Comparison of ENCODE assay signal across 1 cellular context in genomic region chr1:12477936-12478611, GRCh38.
TF ChIP-seq lines count a peak whose summit lies in the region.

No MANE protein-coding gene starts in this region.

TF ChIP-seq in K562, 482 proteins besides CTCF, POLR2A, EP300 and RAD21 (continued from another document and continues in another):
- peak; percentile 47 to 85; a peak in 3 of 4 replicates for TF ChIP-seq MNT (conservative IDR thresholded peaks at IDR 0.05)
- no peak for TF ChIP-seq BRCA1 (IDR thresholded peaks at IDR 0.05)
- no peak for TF ChIP-seq BRCA1 (CRISPR knock-in tag; IDR thresholded peaks at IDR 0.05)
- TF ChIP-seq ZNF165 (CRISPR knock-in tag; IDR thresholded peaks at IDR 0.05; ENCODE audit: borderline replicate concordance), result no peak
- TF ChIP-seq NCOA2 (IDR thresholded peaks at IDR 0.05; ENCODE audit: partially characterized antibody in 2 of 2), result peak in 1 of 2 experiments; percentile 90
- TF ChIP-seq NEUROD1 (IDR thresholded peaks at IDR 0.05; ENCODE audit: borderline replicate concordance, low read depth, low read length, partially characterized antibody), result peak; percentile 85
- peak; percentile 53; the same call in 1 of the 2 replicates for TF ChIP-seq ATF3 (IDR thresholded peaks at IDR 0.05)
- no peak for TF ChIP-seq ATF3 (CRISPR knock-in tag; conservative IDR thresholded peaks at IDR 0.05)
- peak; percentile 21 for TF ChIP-seq MXD1 (CRISPR knock-in tag; IDR thresholded peaks at IDR 0.05; ENCODE audit: borderline replicate concordance, poor library complexity, severe bottlenecking)
- TF ChIP-seq HIVEP1 (CRISPR knock-in tag; IDR thresholded peaks at IDR 0.05), result no peak
- TF ChIP-seq YY1 (IDR thresholded peaks at IDR 0.05; ENCODE audit: borderline replicate concordance in 1 of 3, control insufficient read depth in 1 of 3, extremely low read depth in 1 of 3, insufficient read depth in 3 of 3, insufficient read length in 1 of 3, insufficient replicate concordance in 2 of 3, low read depth in 1 of 3, low read length in 2 of 3), result no peak
- peak; percentile 85 for TF ChIP-seq TFAP4 (CRISPR knock-in tag; IDR thresholded peaks at IDR 0.05; ENCODE audit: borderline replicate concordance)
- TF ChIP-seq ZBTB5 (IDR thresholded peaks at IDR 0.05), result no peak
- peak; percentile 72 for TF ChIP-seq RBFOX2 (IDR thresholded peaks at IDR 0.05; ENCODE audit: low read depth, low read length)
- TF ChIP-seq PHB (CRISPR knock-in tag; IDR thresholded peaks at IDR 0.05), result no peak
- peak; percentile 16; the same call in 1 of the 2 replicates for TF ChIP-seq CC2D1A (IDR thresholded peaks at IDR 0.05)
- no peak for TF ChIP-seq SPI1 (IDR thresholded peaks at IDR 0.05; ENCODE audit: borderline replicate concordance, low read depth, low read length)
- TF ChIP-seq ZNF79 (CRISPR knock-in tag; IDR thresholded peaks at IDR 0.05; ENCODE audit: low read depth), result 0 out of 2 replicates have a peak, but pooled peaks have one; percentile 42
- peak; percentile 30 for TF ChIP-seq ZNF449 (CRISPR knock-in tag; IDR thresholded peaks at IDR 0.05)
- peak; percentile 65; the same call in 1 of the 2 replicates for TF ChIP-seq JUN (IDR thresholded peaks at IDR 0.05; ENCODE audit: borderline replicate concordance, low read depth, low read length)
- TF ChIP-seq JUN (CRISPR knock-in tag; IDR thresholded peaks at IDR 0.05; ENCODE audit: borderline replicate concordance), result 0 out of 2 replicates have a peak, but pooled peaks have one; percentile 45
- peak in 1 of 2 experiments; percentile 89; a peak in 2 of 4 replicates for TF ChIP-seq ZNF639 (CRISPR knock-in tag; conservative IDR thresholded peaks at IDR 0.05 in 1 of 2, IDR thresholded peaks at IDR 0.05 in 1 of 2)
- TF ChIP-seq SMC3 (conservative IDR thresholded peaks at IDR 0.05; ENCODE audit: insufficient read depth, low read depth, low read length), result 0 out of 2 replicates have a peak, but pooled peaks have one; percentile 9
- TF ChIP-seq ZNF175 (CRISPR knock-in tag; IDR thresholded peaks at IDR 0.05; ENCODE audit: low read depth), result peak; percentile 85
- TF ChIP-seq MXI1 (IDR thresholded peaks at IDR 0.05; ENCODE audit: low read depth, low read length), result peak; percentile 66; the same call in 1 of the 2 replicates
- peak; percentile 39; the same call in 1 of the 2 replicates for TF ChIP-seq CHD2 (IDR thresholded peaks at IDR 0.05; ENCODE audit: low read depth, low read length)
- TF ChIP-seq FIP1L1 (IDR thresholded peaks at IDR 0.05; ENCODE audit: low read depth, low read length, poor library complexity, severe bottlenecking), result no peak
- TF ChIP-seq KLF13 (tag; IDR thresholded peaks at IDR 0.05; ENCODE audit: borderline replicate concordance, low read depth), result peak; percentile 49; the same call in 1 of the 2 replicates
- TF ChIP-seq E2F1 (CRISPR knock-in tag; IDR thresholded peaks at IDR 0.05), result 0 out of 2 replicates have a peak, but pooled peaks have one; percentile 26
- peak; percentile 88; the same call in 1 of the 2 replicates for TF ChIP-seq ELF4 (CRISPR knock-in tag; IDR thresholded peaks at IDR 0.05)
- TF ChIP-seq ZFX (CRISPR knock-in tag; IDR thresholded peaks at IDR 0.05), result peak; percentile 95
- peak; percentile 30 for TF ChIP-seq CREB3 (tag; conservative IDR thresholded peaks at IDR 0.05; ENCODE audit: low read depth)
- TF ChIP-seq ZNF511 (CRISPR knock-in tag; IDR thresholded peaks at IDR 0.05), result peak; percentile 66; the same call in 1 of the 2 replicates
- 0 out of 2 replicates have a peak, but pooled peaks have one; percentile 46 for TF ChIP-seq ZNF232 (CRISPR knock-in tag; IDR thresholded peaks at IDR 0.05)
- TF ChIP-seq CSDE1 (IDR thresholded peaks at IDR 0.05), result 0 out of 4 replicates have a peak, but pooled peaks of 1 of the 2 experiments have one; percentile 50
- TF ChIP-seq GTF2B (IDR thresholded peaks at IDR 0.05; ENCODE audit: extremely low read depth, insufficient read length), result peak; percentile 83
- peak; percentile 40; the same call in 1 of the 2 replicates for TF ChIP-seq TOE1 (IDR thresholded peaks at IDR 0.05; ENCODE audit: borderline replicate concordance)
- TF ChIP-seq TOE1 (CRISPR knock-in tag; IDR thresholded peaks at IDR 0.05; ENCODE audit: borderline replicate concordance, low read depth), result no peak
- TF ChIP-seq MEF2A (IDR thresholded peaks at IDR 0.05; ENCODE audit: control insufficient read depth, low read depth, low read length), result peak; percentile 53; the same call in 1 of the 2 replicates
- 0 out of 2 replicates have a peak, but pooled peaks have one; percentile 24 for TF ChIP-seq ZNF224 (CRISPR knock-in tag; IDR thresholded peaks at IDR 0.05)
- TF ChIP-seq TAL1 (IDR thresholded peaks at IDR 0.05), result peak; percentile 77
- peak; percentile 81 for TF ChIP-seq HMGN3 (IDR thresholded peaks at IDR 0.05; ENCODE audit: borderline replicate concordance, extremely low read depth, insufficient read length, low read depth, low read length)
- no peak for TF ChIP-seq BRF2 (IDR thresholded peaks at IDR 0.05; ENCODE audit: borderline replicate concordance, insufficient read depth, insufficient read length)
- TF ChIP-seq KLF6 (CRISPR knock-in tag; IDR thresholded peaks at IDR 0.05; ENCODE audit: borderline replicate concordance), result peak; percentile 68; the same call in 1 of the 2 replicates
- TF ChIP-seq MYC (IDR thresholded peaks at IDR 0.05; ENCODE audit: low read depth, low read length), result peak; percentile 94
- TF ChIP-seq MYC (CRISPR knock-in tag; IDR thresholded peaks at IDR 0.05; ENCODE audit: borderline replicate concordance, low read depth), result no peak
- TF ChIP-seq CTBP1 (IDR thresholded peaks at IDR 0.05; ENCODE audit: borderline replicate concordance), result peak; percentile 93
- no peak for TF ChIP-seq ATF1 (CRISPR knock-in tag; IDR thresholded peaks at IDR 0.05)
- peak; percentile 88 for TF ChIP-seq ATF1 (tag; IDR thresholded peaks at IDR 0.05)
- TF ChIP-seq NONO (IDR thresholded peaks at IDR 0.05; ENCODE audit: low read depth in 2 of 2, low read length in 1 of 2), result peak in 1 of 2 experiments; percentile 42; a peak in 1 of 4 replicates
- peak; percentile 40; the same call in 1 of the 2 replicates for TF ChIP-seq BACH1 (tag; IDR thresholded peaks at IDR 0.05)
- TF ChIP-seq ETV6 (IDR thresholded peaks at IDR 0.05; ENCODE audit: borderline replicate concordance in 1 of 2, low read depth in 2 of 2, low read length in 1 of 2), result peak; percentile 42 to 78; a peak in 3 of 4 replicates
- peak; percentile 70; the same call in 1 of the 2 replicates for TF ChIP-seq ETV6 (CRISPR knock-in tag; IDR thresholded peaks at IDR 0.05; ENCODE audit: borderline replicate concordance)
- peak; percentile 84 for TF ChIP-seq PML (IDR thresholded peaks at IDR 0.05; ENCODE audit: low read length)
